Comparison of ENCODE assay signal across 25 cellular contexts in the genomic region with DNA sequence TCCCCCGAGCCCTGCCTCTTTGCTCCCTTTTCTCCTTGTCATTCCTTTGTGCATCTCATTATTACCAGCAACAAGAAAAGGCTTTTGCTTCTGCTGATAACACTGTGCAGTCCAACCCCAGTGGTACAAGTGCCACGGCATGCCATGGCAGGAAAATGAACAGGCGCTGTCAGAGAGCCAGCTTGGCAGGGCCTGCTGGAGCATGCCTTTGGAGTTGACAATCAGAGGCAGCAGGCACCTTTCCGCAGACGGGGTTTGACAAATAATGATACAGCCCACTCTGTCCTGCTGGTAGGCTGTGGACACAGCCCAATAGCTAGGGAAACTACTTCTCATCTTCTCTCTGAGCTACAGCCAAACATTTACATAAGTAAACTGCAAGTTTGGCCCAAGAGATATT.
DNase-seq lines count a peak whose midpoint lies in the region; ATAC-seq, FAIRE-seq and TF ChIP-seq lines count a peak whose summit lies in the region.
"Had no signal": no experiment of that assay in that cellular context is flagged by ENCODE, and none has a peak within 500 bp of the region (broad histone marks: within the 10 kb centered on the region; RNA-seq: fewer than 3 reads in every experiment).

No MANE protein-coding gene starts in this region.

- no peaks in the 10 kb centered on the region for H3K36me3 ChIP-seq in mammary epithelial cell (ENCODE audit: insufficient read depth, low read length)
- H3K36me3 ChIP-seq in bronchial epithelial cell (ENCODE audit: control insufficient read depth, insufficient read depth, low read length): no peaks in the 10 kb centered on the region
- H3K36me3 ChIP-seq in heart right ventricle: no peaks in the 10 kb centered on the region
- H3K36me3 ChIP-seq in tibial artery: no peaks in the 10 kb centered on the region
- H3K36me3 ChIP-seq: BE2C, HAP-1, MG63, spleen, thoracic aorta had no signal

- no peak overlapping the region for H2AFZ ChIP-seq in mammary epithelial cell (ENCODE audit: low read depth, low read length)

- no peak overlapping the region for H3K4me3 ChIP-seq in mammary epithelial cell (replicated peaks in 1 of 3; ENCODE audit: insufficient read depth in 1 of 3, low read depth in 2 of 3, low read length in 3 of 3)
- no peak overlapping the region for H3K4me3 ChIP-seq in bronchial epithelial cell (ENCODE audit: low read depth, low read length)
- H3K4me3 ChIP-seq in heart right ventricle: no peak overlapping the region
- H3K4me3 ChIP-seq in tibial artery: no peak overlapping the region
- H3K4me3 ChIP-seq: A549, HAP-1, MG63, spleen, thoracic aorta had no signal

- dilution Hi-C loops in mammary epithelial cell (cut with HindIII; ENCODE audit: low sequenced_read_pairs): no loop called here

- no peak overlapping the region for H3K4me2 ChIP-seq in mammary epithelial cell (ENCODE audit: insufficient read depth, low read depth, low read length)
- H3K4me2 ChIP-seq: A549 had no signal

- H3K79me2 ChIP-seq in mammary epithelial cell (ENCODE audit: insufficient read depth, low read length): no peaks in the 10 kb centered on the region

- peaks cover 15% of the 10 kb centered on the region for H3K9me3 ChIP-seq in mammary epithelial cell (replicated peaks; ENCODE audit: insufficient read depth, low read length)
- no peaks in the 10 kb centered on the region for H3K9me3 ChIP-seq in heart right ventricle
- H3K9me3 ChIP-seq in tibial artery: no peaks in the 10 kb centered on the region
- H3K9me3 ChIP-seq: A549, BE2C, HAP-1, MG63, thoracic aorta had no signal

- TF ChIP-seq CTCF in MCF 10A (IDR thresholded peaks at IDR 0.05; ENCODE audit: unreplicated experiment) (no peak), mammary epithelial cell (conservative IDR thresholded peaks at IDR 0.05 in 1 of 2, IDR thresholded peaks at IDR 0.05 in 1 of 2; ENCODE audit: extremely low read depth in 1 of 2, insufficient read depth in 1 of 2, low read depth in 1 of 2, low read length in 2 of 2) (no peak), bronchial epithelial cell (IDR thresholded peaks at IDR 0.05; ENCODE audit: insufficient read depth, low read length, severe bottlenecking) (no peak), heart right ventricle (IDR thresholded peaks at IDR 0.05) (peak in 1 of 9 donors; percentile 7), tibial artery (IDR thresholded peaks at IDR 0.05) (no peak)

- BruUV-seq in MCF 10A (replicated peaks; lab: Mats Ljungman, UMichigan): no TSS peak
- BruUV-seq in mammary epithelial cell (replicated peaks; lab: Mats Ljungman, UMichigan): no TSS peak

- no peaks in the 10 kb centered on the region for H3K27me3 Mint-ChIP-seq in MCF 10A (ENCODE audit: insufficient read depth, unreplicated experiment)
- no peaks in the 10 kb centered on the region for H3K27me3 Mint-ChIP-seq in activated CD4-positive, alpha-beta T cell treated with anti-CD3 and anti-CD28 coated beads for 36 hours

- WGBS in mammary epithelial cell (ENCODE audit: low coverage, missing lambda C conversion rate): 0% methylated on average over 5 of the region's 5 CpGs
- WGBS in heart right ventricle, 2 donors: 38 to 48% methylated on average over 5 of the region's 5 CpGs

- H3K27ac ChIP-seq in mammary epithelial cell (ENCODE audit: insufficient read depth, low read depth, low read length): no peak overlapping the region
- H3K27ac ChIP-seq in heart right ventricle: peak overlapping the region in 1 of 10 donors; percentile 35
- H3K27ac ChIP-seq in tibial artery: no peak overlapping the region
- H3K27ac ChIP-seq: A549, spleen, thoracic aorta had no signal

- no peak overlapping the region for H3K9ac ChIP-seq in mammary epithelial cell (ENCODE audit: insufficient read depth, low read length)

- ATAC-seq in heart right ventricle (peak; percentile 82 to 100 (median 98)), GM18873 (IDR thresholded peaks at IDR 0.05; ENCODE audit: low FRiP score, unreplicated experiment) (no peak)
- ATAC-seq in activated CD4-positive, alpha-beta T cell treated with anti-CD3 and anti-CD28 coated beads for 36 hours: no peak
- ATAC-seq: A549 had no signal

- CTCF ChIA-PET in MCF 10A (lab: Yijun Ruan, JAX): interaction anchor here (0.6 kb wide), 2 partner anchors 110 to 685 kb away, joined by 3 to 4 read pairs; no protein-coding TSS in a partner anchor
- CTCF ChIA-PET in mammary epithelial cell (lab: Charles Lee; ENCODE audit: low non-redundant PET): no interaction called here
- CTCF ChIA-PET in activated CD4-positive, alpha-beta T cell treated with anti-CD3 and anti-CD28 coated beads for 36 hours (lab: Charles Lee): no interaction called here

- H4K20me1 ChIP-seq in mammary epithelial cell (ENCODE audit: insufficient read depth, low read length): no peaks in the 10 kb centered on the region

- intact Hi-C loops in MCF 10A (cut with micrococcal nuclease): no loop called here
- intact Hi-C loops in mammary epithelial cell (cut with micrococcal nuclease): no loop called here
- intact Hi-C loops in heart right ventricle (cut with DNase I): no loop called here
- intact Hi-C loops in activated CD4-positive, alpha-beta T cell treated with anti-CD3 and anti-CD28 coated beads for 36 hours (cut with DNase I, micrococcal nuclease): no loop called here
- intact Hi-C loops in tibial artery (cut with DNase I; ENCODE audit: low total_unique reads): no loop called here

- no peaks in the 10 kb centered on the region for H3K36me3 Mint-ChIP-seq in MCF 10A (ENCODE audit: insufficient read depth, unreplicated experiment)
- H3K36me3 Mint-ChIP-seq in activated CD4-positive, alpha-beta T cell treated with anti-CD3 and anti-CD28 coated beads for 36 hours (ENCODE audit: low read depth): no peaks in the 10 kb centered on the region

- H3K27ac Mint-ChIP-seq in MCF 10A (ENCODE audit: low read depth, unreplicated experiment): no peak overlapping the region
- no peak overlapping the region for H3K27ac Mint-ChIP-seq in activated CD4-positive, alpha-beta T cell treated with anti-CD3 and anti-CD28 coated beads for 36 hours

- in situ Hi-C loops in mammary epithelial cell (cut with MboI; ENCODE audit: low sequenced_read_pairs in 2 of 2): no loop called here

- H3K4me1 Mint-ChIP-seq in MCF 10A (ENCODE audit: insufficient read depth, unreplicated experiment): peaks cover 19% of the 10 kb centered on the region
- no peaks in the 10 kb centered on the region for H3K4me1 Mint-ChIP-seq in activated CD4-positive, alpha-beta T cell treated with anti-CD3 and anti-CD28 coated beads for 36 hours

- H3K27me3 ChIP-seq in mammary epithelial cell (ENCODE audit: insufficient read depth, low read length) (no peaks in the 10 kb centered on the region), bronchial epithelial cell (ENCODE audit: control insufficient read depth, insufficient read depth, low read length) (no peaks in the 10 kb centered on the region), heart right ventricle (no peaks in the 10 kb centered on the region), tibial artery (no peaks in the 10 kb centered on the region)
- H3K27me3 ChIP-seq: BE2C, MG63, spleen had no signal

- FAIRE-seq in bronchial epithelial cell (lab: Jason Lieb, UNC): no peak
- FAIRE-seq: A549, kidney had no signal

- no peaks in the 10 kb centered on the region for H3K9me3 Mint-ChIP-seq in MCF 10A (ENCODE audit: unreplicated experiment)
- peaks cover 11% of the 10 kb centered on the region for H3K9me3 Mint-ChIP-seq in activated CD4-positive, alpha-beta T cell treated with anti-CD3 and anti-CD28 coated beads for 36 hours (ENCODE audit: low read depth)

- POLR2A ChIA-PET in MCF 10A (lab: Yijun Ruan, JAX): interaction anchor here (0.7 to 1.5 kb wide), 2 partner anchors 12 to 72 kb away, joined by 3 to 5 read pairs; no protein-coding TSS in a partner anchor
- POLR2A ChIA-PET in activated CD4-positive, alpha-beta T cell treated with anti-CD3 and anti-CD28 coated beads for 36 hours (lab: Charles Lee): no interaction called here

- H3K4me1 ChIP-seq in mammary epithelial cell (ENCODE audit: insufficient read depth, low read length): no peaks in the 10 kb centered on the region
- peaks cover 0 to 12% (median 0%) of the 10 kb centered on the region in 9 donors for H3K4me1 ChIP-seq in heart right ventricle
- H3K4me1 ChIP-seq in tibial artery: no peaks in the 10 kb centered on the region
- H3K4me1 ChIP-seq: A549, BE2C, HAP-1, spleen had no signal

- peak; percentile 75 for DNase-seq in MCF 10A (ENCODE audit: unreplicated experiment)
- no peak for DNase-seq in mammary epithelial cell
- DNase-seq in bronchial epithelial cell (ENCODE audit: low read depth): peak; percentile 88
- peak; percentile 71 to 75 for DNase-seq in heart right ventricle
- DNase-seq in activated CD4-positive, alpha-beta T cell treated with anti-CD3 and anti-CD28 coated beads for 36 hours: no peak
- no peak for DNase-seq in tibial artery
- no peak for DNase-seq in D341Med (ENCODE audit: low spot score)
- DNase-seq: activated CD4-positive, alpha-beta T cell treated with anti-CD3 and anti-CD28 coated beads for 4 hours; activated naive CD4-positive, alpha-beta T cell treated with anti-CD3 and anti-CD28 coated beads, Interleukin-2, amount 50 U/mL, for 16 hours; BE2C; central memory CD4-positive, alpha-beta T cell; COR-L47; foreskin melanocyte; kidney; MG63; NCI-H1436 treated with DMSO at 0.1 percent for 48 hours; occipital lobe; SIG-M5; spleen; stimulated activated CD4-positive, alpha-beta T cell treated with anti-CD3 and anti-CD28 coated beads, Interleukin-4, amount 100 ng/mL, for 1 hour; stimulated activated naive CD4-positive, alpha-beta T cell had no signal

- no peak overlapping the region for H3K4me3 Mint-ChIP-seq in MCF 10A (ENCODE audit: unreplicated experiment)
- H3K4me3 Mint-ChIP-seq in activated CD4-positive, alpha-beta T cell treated with anti-CD3 and anti-CD28 coated beads for 36 hours: no peak overlapping the region

Comparison
In these comparisons a context has a peak if more than half of its experiments do, and no peak if none do; other contexts are left out.
1. DNase-seq: peak in MCF 10A (single experiment), bronchial epithelial cell (single experiment) and heart right ventricle (2 of 2); none in mammary epithelial cell (single experiment), activated CD4-positive, alpha-beta T cell treated with anti-CD3 and anti-CD28 coated beads for 36 hours (single experiment), tibial artery (0 of 2) and D341Med (single experiment).
2. ATAC-seq: peak in heart right ventricle (8 of 8); none in GM18873 (single experiment) and activated CD4-positive, alpha-beta T cell treated with anti-CD3 and anti-CD28 coated beads for 36 hours (single experiment).